In the genomic region with DNA sequence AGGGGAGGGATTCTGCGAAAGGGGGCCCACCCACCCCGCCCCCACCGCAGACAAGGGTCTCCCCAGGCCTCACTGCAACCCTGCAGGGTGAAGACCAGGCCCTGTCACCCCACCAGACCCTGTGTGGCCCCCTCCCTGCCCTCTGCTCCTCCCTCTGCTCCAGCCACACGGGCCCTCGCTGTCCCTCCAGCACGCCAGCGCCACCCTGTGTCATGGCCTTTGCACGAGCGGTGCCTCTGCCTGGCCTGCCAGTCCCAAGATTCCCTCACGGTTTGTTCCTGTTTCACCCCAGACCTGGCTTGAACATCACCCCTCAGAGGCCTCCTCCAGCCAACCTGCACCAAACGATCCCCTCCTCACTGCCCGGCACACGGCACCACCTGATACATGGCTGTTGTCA, we compare ENCODE assay signal across 1 cellular context.
TF ChIP-seq lines count a peak whose summit lies in the region.

No MANE protein-coding gene starts in this region.

TF ChIP-seq in SK-N-SH treated with all-trans-retinoic acid at 6 μM for 48 hours, 23 proteins besides CTCF, POLR2A, EP300 and RAD21 (continued from another document):
- no peak for TF ChIP-seq ZFP3 (CRISPR knock-in tag; IDR thresholded peaks at IDR 0.05)
- no peak for TF ChIP-seq ARNTL (CRISPR knock-in tag; IDR thresholded peaks at IDR 0.05; ENCODE audit: borderline replicate concordance, low read depth)
- no peak for TF ChIP-seq ZFP30 (CRISPR knock-in tag; IDR thresholded peaks at IDR 0.05)
